Comparison of ENCODE assay signal across 8 cellular contexts in the genomic region with DNA sequence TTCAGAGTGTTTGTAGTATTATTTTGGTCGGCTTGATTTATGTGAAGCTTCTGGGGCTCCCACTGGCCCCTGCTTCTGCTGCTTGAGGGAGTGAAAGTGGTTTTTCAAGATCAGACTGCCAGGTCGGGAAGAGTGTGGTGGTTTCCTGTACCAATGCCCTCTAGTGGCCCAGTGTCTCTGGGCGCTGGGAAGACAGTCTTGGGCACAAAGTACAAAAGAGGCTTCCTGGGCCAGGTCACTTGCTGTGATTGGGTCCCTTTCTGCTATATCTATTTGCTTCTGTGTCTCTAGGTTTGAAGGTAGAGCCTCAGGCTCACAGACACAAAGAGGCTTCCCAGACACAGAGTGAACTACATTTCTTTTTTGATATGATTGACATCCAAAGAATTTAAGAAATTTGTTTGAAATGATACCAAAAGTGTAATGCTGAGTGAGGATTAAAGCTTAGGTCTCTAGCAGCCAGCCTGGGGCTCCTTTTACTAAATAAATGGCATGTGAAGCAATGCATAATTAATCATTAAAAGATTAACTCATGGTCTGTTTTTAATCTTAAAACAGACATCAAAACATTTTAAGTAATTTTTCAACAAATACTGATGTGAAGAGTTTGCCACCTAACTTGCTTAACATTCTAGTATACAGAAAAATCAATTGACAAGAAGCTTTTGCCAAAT. TPM values are rescaled to one million over a fixed set of nuclear protein-coding genes. Genes with fewer than 3 reads are reported as not detected.
DNase-seq lines count a peak whose midpoint lies in the region; ATAC-seq, FAIRE-seq and TF ChIP-seq lines count a peak whose summit lies in the region.

No MANE protein-coding gene starts in this region.

- no peak overlapping the region for H2AFZ ChIP-seq in astrocyte (ENCODE audit: low read depth, low read length)

- H3K4me3 ChIP-seq in AG04449 (ENCODE audit: low read depth, low read length) (no peak overlapping the region), astrocyte (ENCODE audit: insufficient read depth, low read depth, low read length) (no peak overlapping the region), mesendoderm (ENCODE audit: low read length) (no peak overlapping the region)

- H3K56ac ChIP-seq in mesendoderm (ENCODE audit: low read length), result no peak overlapping the region

- no peak overlapping the region for H3K4me3 Mint-ChIP-seq in astrocyte (ENCODE audit: unreplicated experiment)

- no peak overlapping the region for H2BK5ac ChIP-seq in mesendoderm (ENCODE audit: low read length)

- H4K8ac ChIP-seq in mesendoderm (ENCODE audit: low read depth, low read length), result no peak overlapping the region

- TF ChIP-seq CTCF in AG04449 (IDR thresholded peaks at IDR 0.05; ENCODE audit: insufficient read depth, low read length, missing control alignments) (peak; percentile 55), GM12873 (IDR thresholded peaks at IDR 0.05; ENCODE audit: insufficient read depth, low read depth, low read length, missing control alignments) (peak; percentile 73), astrocyte (IDR thresholded peaks at IDR 0.05; ENCODE audit: insufficient read depth, low read depth, low read length) (peak; percentile 20)

- H4K20me1 ChIP-seq in astrocyte (ENCODE audit: insufficient read depth, low read length), result no peaks in the 10 kb centered on the region

- H3K23ac ChIP-seq in mesendoderm (ENCODE audit: low read length), result no peak overlapping the region

- no peak overlapping the region for H4K5ac ChIP-seq in mesendoderm (ENCODE audit: low read length)

- no peak overlapping the region for H3K27ac ChIP-seq in astrocyte (ENCODE audit: low read depth, low read length)
- no peak overlapping the region for H3K27ac ChIP-seq in mesendoderm (ENCODE audit: low read depth, low read length)

- H3K27me3 Mint-ChIP-seq in astrocyte (ENCODE audit: low read depth, unreplicated experiment), result no peaks in the 10 kb centered on the region

- CTCF ChIA-PET in AG04449 (lab: Yijun Ruan, JAX), result interaction anchor here (1.3 to 1.4 kb wide), 2 partner anchors 7 to 8 kb away, joined by 3 to 5 read pairs; no protein-coding TSS in a partner anchor

- H3K9ac ChIP-seq in astrocyte (ENCODE audit: low read length), result no peak overlapping the region
- no peak overlapping the region for H3K9ac ChIP-seq in mesendoderm (ENCODE audit: low read length)

- H2BK15ac ChIP-seq in mesendoderm (replicated peaks; ENCODE audit: low read depth), result no peak overlapping the region

- H3K9me3 Mint-ChIP-seq in astrocyte (ENCODE audit: unreplicated experiment), result no peaks in the 10 kb centered on the region

- peaks cover 4% of the 10 kb centered on the region for H3K4me1 Mint-ChIP-seq in astrocyte (ENCODE audit: low read depth, unreplicated experiment)

- no peak overlapping the region for H3K18ac ChIP-seq in mesendoderm (ENCODE audit: low read length)

- DNase-seq in AG04449 (ENCODE audit: low read depth, low spot score) (no peak), NAMALWA (ENCODE audit: low spot score) (peak; percentile 59), astrocyte (ENCODE audit: low read depth) (no peak), mesendoderm (peak; percentile 75), epidermal melanocyte (ENCODE audit: insufficient read length, low spot score) (no peak)
- no peak for DNase-seq in effector CD4-positive, alpha-beta T cell

- H3K36me3 Mint-ChIP-seq in astrocyte (ENCODE audit: low read depth, unreplicated experiment), result no peaks in the 10 kb centered on the region

- H3K4me2 ChIP-seq in astrocyte (ENCODE audit: low read length) (no peak overlapping the region), mesendoderm (ENCODE audit: low read length) (no peak overlapping the region)

- POLR2A ChIA-PET in AG04449 (lab: Yijun Ruan, JAX), result no interaction called here

- no peaks in the 10 kb centered on the region for H3K9me3 ChIP-seq in astrocyte (ENCODE audit: insufficient read depth, low read depth, low read length)

- FAIRE-seq in astrocyte (lab: Jason Lieb, UNC), result no peak

- no peaks in the 10 kb centered on the region for H3K27me3 ChIP-seq in astrocyte (ENCODE audit: insufficient read depth, low read length)
- H3K27me3 ChIP-seq in mesendoderm (ENCODE audit: insufficient read depth, low read length, poor library complexity), result no peaks in the 10 kb centered on the region

- no peaks in the 10 kb centered on the region for H3K4me1 ChIP-seq in astrocyte (ENCODE audit: insufficient read depth, low read length)
- H3K4me1 ChIP-seq in mesendoderm (ENCODE audit: control insufficient read depth, low read depth, low read length), result no peaks in the 10 kb centered on the region

- H3K79me1 ChIP-seq in mesendoderm (ENCODE audit: low read length), result no peaks in the 10 kb centered on the region

- peak; percentile 86 for ATAC-seq in HG02588 (IDR thresholded peaks at IDR 0.05; ENCODE audit: unreplicated experiment)

- no peak overlapping the region for H2BK120ac ChIP-seq in mesendoderm (ENCODE audit: low read depth, low read length)

- H3K79me2 ChIP-seq in astrocyte (ENCODE audit: insufficient read depth, low read length), result no peaks in the 10 kb centered on the region
- no peaks in the 10 kb centered on the region for H3K79me2 ChIP-seq in mesendoderm (ENCODE audit: control insufficient read depth, insufficient read depth, low read length)

- no peak overlapping the region for H3K27ac Mint-ChIP-seq in astrocyte (ENCODE audit: unreplicated experiment)

- no peak overlapping the region for H3K4ac ChIP-seq in mesendoderm (ENCODE audit: low read depth, low read length)

- no peak overlapping the region for H2AK5ac ChIP-seq in mesendoderm (ENCODE audit: low read length)

- H3K36me3 ChIP-seq in astrocyte (ENCODE audit: insufficient read depth, low read length) (no peaks in the 10 kb centered on the region), mesendoderm (ENCODE audit: control insufficient read depth, insufficient read depth, low read length) (no peaks in the 10 kb centered on the region)

- WGBS in mesendoderm (ENCODE audit: extremely low coverage, insufficient coverage, low lambda C conversion rate), result no CpG with 5 or more reads among the region's 3 CpGs

RNA-seq across cellular contexts. Expression of a gene that starts 36.3 kb away (rescaled TPM):
- 0.79 and 1.8 TPM in 2 replicates for total RNA-seq in astrocyte
- 0.15 TPM for polyA plus RNA-seq in mesendoderm (2013, experiment 1 of 2)
- 0.11 TPM for polyA plus RNA-seq in mesendoderm (2013, experiment 2 of 2)

Comparison
In these comparisons a context has a peak if more than half of its experiments do, and no peak if none do; other contexts are left out.
1. DNase-seq: peak in NAMALWA (single experiment) and mesendoderm (single experiment); none in AG04449 (single experiment), astrocyte (single experiment), effector CD4-positive, alpha-beta T cell (single experiment) and epidermal melanocyte (single experiment).
2. CTCF ChIP-seq: peak in every context shown above with its lines; median percentile 73 in GM12873; 55 in AG04449; 20 in astrocyte.